In the genomic region with DNA sequence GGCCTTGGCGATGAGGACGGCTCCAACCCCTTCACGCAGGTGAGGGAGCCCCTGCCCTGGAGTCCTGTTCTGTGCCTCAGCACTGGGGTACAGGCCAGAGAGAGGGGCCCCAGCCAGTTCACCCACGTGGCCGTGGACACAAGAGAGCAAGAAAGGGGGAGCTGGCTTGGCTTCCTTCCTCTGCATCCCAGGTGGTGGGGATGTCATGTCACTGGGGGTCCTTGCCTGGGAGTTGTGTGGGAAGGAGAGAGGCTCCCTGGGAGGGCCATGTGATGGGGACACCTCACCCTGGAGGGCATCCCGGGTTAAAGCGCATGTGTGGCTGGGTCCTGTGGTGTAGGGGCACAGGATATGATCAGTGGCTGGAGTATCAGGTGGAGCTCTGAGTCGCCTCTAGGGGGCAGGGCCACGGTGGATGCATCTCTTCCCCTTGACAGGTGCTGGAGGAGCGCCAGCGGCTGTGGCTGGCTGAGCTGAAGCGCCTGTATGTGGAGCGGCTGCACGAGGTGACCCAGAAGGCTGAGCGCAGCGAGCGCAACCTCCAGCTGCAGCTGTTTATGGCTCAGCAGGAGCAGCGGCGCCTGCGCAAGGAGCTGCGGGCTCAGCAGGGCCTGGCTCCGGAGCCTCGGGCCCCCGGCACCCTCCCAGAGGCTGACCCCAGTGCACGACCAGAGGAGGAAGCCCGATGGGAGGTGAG, we compare ENCODE assay signal across 8 cellular contexts. TPM values are rescaled to one million over a fixed set of nuclear protein-coding genes. Genes with fewer than 3 reads are reported as not detected.
DNase-seq lines count a peak whose midpoint lies in the region; ATAC-seq and TF ChIP-seq lines count a peak whose summit lies in the region.

No MANE protein-coding gene starts in this region.

- TF ChIP-seq CTCF in progenitor cell of endocrine pancreas (IDR thresholded peaks at IDR 0.05; ENCODE audit: unreplicated experiment), result peak; percentile 57

- DNase-seq in EL (peak; percentile 16), fibroblast of the conjunctiva (ENCODE audit: low read depth) (peak; percentile 3), progenitor cell of endocrine pancreas (ENCODE audit: low spot score, unreplicated experiment) (peak; percentile 25), LoVo (ENCODE audit: low spot score) (no peak)
- DNase-seq in Jurkat, Clone E6-1 (ENCODE audit: low read depth, low spot score), result peak; percentile 94
- DNase-seq in activated T-cell treated with anti-CD3 and anti-CD28 coated beads, Interleukin-2, amount 50 U/mL, for 24 hours, result peak; percentile 82

- H3K36me3 Mint-ChIP-seq in activated T-cell treated with anti-CD3 and anti-CD28 coated beads, Interleukin-2, amount 50 U/mL, for 24 hours (ENCODE audit: low read depth), result peaks cover 24% of the 10 kb centered on the region
- no peaks in the 10 kb centered on the region for H3K36me3 Mint-ChIP-seq in progenitor cell of endocrine pancreas (ENCODE audit: insufficient read depth)

- H3K4me1 Mint-ChIP-seq in activated T-cell treated with anti-CD3 and anti-CD28 coated beads, Interleukin-2, amount 50 U/mL, for 24 hours (ENCODE audit: low read depth), result peaks cover 33% of the 10 kb centered on the region
- H3K4me1 Mint-ChIP-seq in progenitor cell of endocrine pancreas (ENCODE audit: low read depth), result peaks cover 3% of the 10 kb centered on the region

- H3K4me3 Mint-ChIP-seq in activated T-cell treated with anti-CD3 and anti-CD28 coated beads, Interleukin-2, amount 50 U/mL, for 24 hours, result no peak overlapping the region
- H3K4me3 Mint-ChIP-seq in progenitor cell of endocrine pancreas (ENCODE audit: low read depth), result no peak overlapping the region

- ATAC-seq in GM21717 (IDR thresholded peaks at IDR 0.05; ENCODE audit: unreplicated experiment), result peak; percentile 72

- H3K4me3 ChIP-seq in Jurkat, Clone E6-1 (ENCODE audit: low read length), result peak overlapping the region; percentile 31

- no peaks in the 10 kb centered on the region for H3K27me3 Mint-ChIP-seq in activated T-cell treated with anti-CD3 and anti-CD28 coated beads, Interleukin-2, amount 50 U/mL, for 24 hours
- H3K27me3 Mint-ChIP-seq in progenitor cell of endocrine pancreas, result peaks cover 3% of the 10 kb centered on the region

- no peak overlapping the region for H3K27ac Mint-ChIP-seq in activated T-cell treated with anti-CD3 and anti-CD28 coated beads, Interleukin-2, amount 50 U/mL, for 24 hours
- H3K27ac Mint-ChIP-seq in progenitor cell of endocrine pancreas, result no peak overlapping the region

- H3K9me3 Mint-ChIP-seq in activated T-cell treated with anti-CD3 and anti-CD28 coated beads, Interleukin-2, amount 50 U/mL, for 24 hours, result no peaks in the 10 kb centered on the region
- H3K9me3 Mint-ChIP-seq in progenitor cell of endocrine pancreas (ENCODE audit: low read depth), result no peaks in the 10 kb centered on the region

TF ChIP-seq in PFSK-1, 5 proteins besides CTCF, POLR2A, EP300 and RAD21:
- peak; percentile 73 for TF ChIP-seq FOXP2 (optimal IDR thresholded peaks at IDR 0.05; ENCODE audit: borderline replicate concordance, extremely low read depth, extremely low read length, insufficient read depth)
- no peak for TF ChIP-seq SIN3A (IDR thresholded peaks at IDR 0.05; ENCODE audit: borderline replicate concordance, insufficient read depth, low read length)

RNA-seq across cellular contexts. Expression of gene N4BP3, which starts 7.5 kb away (rescaled TPM):
- 2.4 TPM for polyA plus RNA-seq in Jurkat, Clone E6-1 (2012; ENCODE audit: insufficient read depth, insufficient read length)
- polyA plus RNA-seq in PFSK-1 (2012; ENCODE audit: insufficient read length, low read depth), result 1.0 TPM
- 1.9 and 2.4 TPM in 2 replicates for total RNA-seq in progenitor cell of endocrine pancreas

RNA-seq across cellular contexts. Expression of gene RMND5B, which starts 10.0 kb away (rescaled TPM):
- polyA plus RNA-seq in Jurkat, Clone E6-1 (2012; ENCODE audit: insufficient read depth, insufficient read length), result 28.0 TPM
- 38.1 TPM for polyA plus RNA-seq in PFSK-1 (2012; ENCODE audit: insufficient read length, low read depth)
- 44.9 and 48.5 TPM in 2 replicates for total RNA-seq in progenitor cell of endocrine pancreas

RNA-seq across cellular contexts. Expression of gene NHP2, which starts 32.9 kb away (rescaled TPM):
- polyA plus RNA-seq in Jurkat, Clone E6-1 (2012; ENCODE audit: insufficient read depth, insufficient read length), result 312 TPM
- polyA plus RNA-seq in PFSK-1 (2012; ENCODE audit: insufficient read length, low read depth), result 304 TPM
- 114 and 119 TPM in 2 replicates for total RNA-seq in progenitor cell of endocrine pancreas
